1 cellular context compared by ENCODE assay signal in genomic region chr16:11612110-11612981, GRCh38.
TF ChIP-seq lines count a peak whose summit lies in the region.

No MANE protein-coding gene starts in this region.

TF ChIP-seq in K562, 482 proteins besides CTCF, POLR2A, EP300 and RAD21 (continued from another document and continues in another):
- TF ChIP-seq ZBTB11 (CRISPR knock-in tag; IDR thresholded peaks at IDR 0.05) (peak in 1 of 3 experiments; percentile 86; a peak in 3 of 6 replicates), ZNF408 (CRISPR knock-in tag; IDR thresholded peaks at IDR 0.05; ENCODE audit: low read depth) (no peak), CUX1 (CRISPR knock-in tag; IDR thresholded peaks at IDR 0.05) (no peak), GATAD2A (IDR thresholded peaks at IDR 0.05) (no peak), PHB2 (IDR thresholded peaks at IDR 0.05; ENCODE audit: low read depth) (no peak), FOXJ3 (CRISPR knock-in tag; IDR thresholded peaks at IDR 0.05) (no peak), ZNF224 (CRISPR knock-in tag; IDR thresholded peaks at IDR 0.05) (no peak), ZNF699 (CRISPR knock-in tag; IDR thresholded peaks at IDR 0.05; ENCODE audit: insufficient replicate concordance) (no peak), ZNF316 (IDR thresholded peaks at IDR 0.05) (no peak), SFPQ (IDR thresholded peaks at IDR 0.05; ENCODE audit: low read depth, low read length) (no peak), ZFX (CRISPR knock-in tag; IDR thresholded peaks at IDR 0.05) (peak; percentile 96), SIN3B (IDR thresholded peaks at IDR 0.05; ENCODE audit: low read depth) (no peak), ZNF778 (CRISPR knock-in tag; IDR thresholded peaks at IDR 0.05) (no peak), FUS (optimal IDR thresholded peaks at IDR 0.05; ENCODE audit: low read depth, low read length) (no peak), FOSL1 (tag; conservative IDR thresholded peaks at IDR 0.05) (no peak), HOXB6 (CRISPR knock-in tag; IDR thresholded peaks at IDR 0.05; ENCODE audit: borderline replicate concordance) (no peak), MCM2 (IDR thresholded peaks at IDR 0.05; ENCODE audit: low read depth) (no peak), ZNF398 (CRISPR knock-in tag; IDR thresholded peaks at IDR 0.05) (no peak), KLF13 (tag; IDR thresholded peaks at IDR 0.05; ENCODE audit: borderline replicate concordance, low read depth) (no peak), UBTF (IDR thresholded peaks at IDR 0.05; ENCODE audit: borderline replicate concordance in 1 of 2, low read depth in 2 of 2, low read length in 2 of 2) (peak in 1 of 2 experiments; percentile 54; a peak in 1 of 4 replicates), EHMT2 (IDR thresholded peaks at IDR 0.05) (no peak), PHF20 (IDR thresholded peaks at IDR 0.05; ENCODE audit: partially characterized antibody) (no peak), PCBP2 (IDR thresholded peaks at IDR 0.05; ENCODE audit: low read depth, low read length, poor library complexity, severe bottlenecking) (no peak), ZBTB12 (CRISPR knock-in tag; IDR thresholded peaks at IDR 0.05) (0 out of 2 replicates have a peak, but pooled peaks have one; percentile 25), FOXP4 (CRISPR knock-in tag; IDR thresholded peaks at IDR 0.05; ENCODE audit: borderline replicate concordance) (peak; percentile 92; the same call in 1 of the 2 replicates), DPF2 (IDR thresholded peaks at IDR 0.05) (no peak), MECOM (CRISPR knock-in tag; IDR thresholded peaks at IDR 0.05) (peak; percentile 24; the same call in 1 of the 2 replicates), SUPT5H (IDR thresholded peaks at IDR 0.05) (no peak), ZNF274 (IDR thresholded peaks at IDR 0.05; ENCODE audit: borderline replicate concordance, low read depth, low read length) (no peak), NFATC3 (IDR thresholded peaks at IDR 0.05) (no peak)
- TF ChIP-seq, protein P1, sequence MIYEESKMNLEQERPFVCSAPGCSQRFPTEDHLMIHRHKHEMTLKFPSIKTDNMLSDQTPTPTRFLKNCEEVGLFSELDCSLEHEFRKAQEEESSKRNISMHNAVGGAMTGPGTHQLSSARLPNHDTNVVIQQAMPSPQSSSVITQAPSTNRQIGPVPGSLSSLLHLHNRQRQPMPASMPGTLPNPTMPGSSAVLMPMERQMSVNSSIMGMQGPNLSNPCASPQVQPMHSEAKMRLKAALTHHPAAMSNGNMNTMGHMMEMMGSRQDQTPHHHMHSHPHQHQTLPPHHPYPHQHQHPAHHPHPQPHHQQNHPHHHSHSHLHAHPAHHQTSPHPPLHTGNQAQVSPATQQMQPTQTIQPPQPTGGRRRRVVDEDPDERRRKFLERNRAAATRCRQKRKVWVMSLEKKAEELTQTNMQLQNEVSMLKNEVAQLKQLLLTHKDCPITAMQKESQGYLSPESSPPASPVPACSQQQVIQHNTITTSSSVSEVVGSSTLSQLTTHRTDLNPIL (CRISPR knock-in tag; IDR thresholded peaks at IDR 0.05), result no peak
- TF ChIP-seq, protein P2, sequence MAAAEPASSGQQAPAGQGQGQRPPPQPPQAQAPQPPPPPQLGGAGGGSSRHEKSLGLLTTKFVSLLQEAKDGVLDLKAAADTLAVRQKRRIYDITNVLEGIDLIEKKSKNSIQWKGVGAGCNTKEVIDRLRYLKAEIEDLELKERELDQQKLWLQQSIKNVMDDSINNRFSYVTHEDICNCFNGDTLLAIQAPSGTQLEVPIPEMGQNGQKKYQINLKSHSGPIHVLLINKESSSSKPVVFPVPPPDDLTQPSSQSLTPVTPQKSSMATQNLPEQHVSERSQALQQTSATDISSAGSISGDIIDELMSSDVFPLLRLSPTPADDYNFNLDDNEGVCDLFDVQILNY (CRISPR knock-in tag; IDR thresholded peaks at IDR 0.05), result no peak; the same call in 1 of the 2 replicates
- TF ChIP-seq, protein P3, sequence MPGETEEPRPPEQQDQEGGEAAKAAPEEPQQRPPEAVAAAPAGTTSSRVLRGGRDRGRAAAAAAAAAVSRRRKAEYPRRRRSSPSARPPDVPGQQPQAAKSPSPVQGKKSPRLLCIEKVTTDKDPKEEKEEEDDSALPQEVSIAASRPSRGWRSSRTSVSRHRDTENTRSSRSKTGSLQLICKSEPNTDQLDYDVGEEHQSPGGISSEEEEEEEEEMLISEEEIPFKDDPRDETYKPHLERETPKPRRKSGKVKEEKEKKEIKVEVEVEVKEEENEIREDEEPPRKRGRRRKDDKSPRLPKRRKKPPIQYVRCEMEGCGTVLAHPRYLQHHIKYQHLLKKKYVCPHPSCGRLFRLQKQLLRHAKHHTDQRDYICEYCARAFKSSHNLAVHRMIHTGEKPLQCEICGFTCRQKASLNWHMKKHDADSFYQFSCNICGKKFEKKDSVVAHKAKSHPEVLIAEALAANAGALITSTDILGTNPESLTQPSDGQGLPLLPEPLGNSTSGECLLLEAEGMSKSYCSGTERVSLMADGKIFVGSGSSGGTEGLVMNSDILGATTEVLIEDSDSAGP (CRISPR knock-in tag; IDR thresholded peaks at IDR 0.05), result no peak
